Comparison of ENCODE assay signal across 8 cellular contexts in the genomic region with DNA sequence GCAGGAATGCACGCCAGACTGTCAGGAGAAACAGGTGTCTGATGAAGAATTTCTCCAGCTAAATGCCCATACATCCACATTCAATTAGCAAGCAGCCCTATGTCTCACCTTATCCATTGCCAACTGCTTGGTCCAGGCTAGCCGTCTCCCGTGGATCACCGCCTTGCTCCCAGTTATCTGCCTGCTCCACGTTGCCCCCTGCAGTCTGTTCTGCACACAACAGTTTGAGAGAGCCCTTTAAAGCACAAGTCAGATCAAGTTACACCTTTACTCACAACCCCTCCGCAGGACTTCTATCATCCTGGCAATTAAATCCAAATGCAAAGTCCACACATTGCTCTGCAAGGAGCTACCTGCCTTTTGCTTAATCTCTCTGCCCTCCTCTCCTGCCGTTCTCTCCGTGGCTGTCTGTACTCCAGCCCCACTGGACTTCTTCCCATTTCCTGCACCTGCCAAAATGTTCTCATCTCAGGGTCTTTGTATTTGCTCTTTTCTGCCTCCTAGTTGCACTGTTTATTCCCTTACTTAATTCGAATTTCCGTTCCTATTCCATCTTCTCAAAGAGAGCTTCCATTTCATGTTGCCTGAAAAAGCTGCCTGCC.
A peak's percentile ranks its signal among the peaks of the same experiment; 100 is the strongest.
DNase-seq lines count a peak whose midpoint lies in the region; ATAC-seq and TF ChIP-seq lines count a peak whose summit lies in the region.

No MANE protein-coding gene starts in this region.

- H3K9me2 ChIP-seq in DOHH2 (replicated peaks; ENCODE audit: control insufficient read depth, low read length) = no peaks in the 10 kb centered on the region

- no peak overlapping the region for H3K4me3 ChIP-seq in DOHH2 (ENCODE audit: low read length)

- H3F3A ChIP-seq in DOHH2 (ENCODE audit: control insufficient read depth, insufficient read depth) = no peaks in the 10 kb centered on the region

- H4K20me1 ChIP-seq in DOHH2 (ENCODE audit: control insufficient read depth, insufficient read depth, low read depth, low read length) = no peaks in the 10 kb centered on the region

- in situ Hi-C loops in KBM-7 (cut with MboI; ENCODE audit: low pct_unique_long_range_greater_than_20kb, low sequenced_read_pairs) = loop anchor here (25.0 kb wide), 1 partner anchor 793 kb away; no protein-coding TSS in a partner anchor

- no peaks in the 10 kb centered on the region for H3K27me3 ChIP-seq in DOHH2 (ENCODE audit: control insufficient read depth, low read length)

- H3K4me1 ChIP-seq in DOHH2 (ENCODE audit: control insufficient read depth, low read length) = no peaks in the 10 kb centered on the region

- H3K27ac ChIP-seq in DOHH2 (ENCODE audit: low read depth, low read length) = no peak overlapping the region

- no peaks in the 10 kb centered on the region for H3K36me3 ChIP-seq in DOHH2 (ENCODE audit: control insufficient read depth, low read length)

- TF ChIP-seq CTCF in DOHH2 (IDR thresholded peaks at IDR 0.05; ENCODE audit: low read depth, low read length, poor library complexity, severe bottlenecking) = peak; percentile 64

- no peaks in the 10 kb centered on the region for H3K79me2 ChIP-seq in DOHH2 (ENCODE audit: control insufficient read depth, low read length)

- no peaks in the 10 kb centered on the region for H3K9me3 ChIP-seq in DOHH2 (ENCODE audit: control insufficient read depth, insufficient read depth, low read length)

- no peak overlapping the region for H3K4me2 ChIP-seq in DOHH2 (ENCODE audit: low read length)

- DNase-seq in KBM-7 (peak; percentile 46), UCSD-AML1 (lab: John Stamatoyannopoulos, UW; ENCODE audit: unreplicated experiment) (peak; percentile 20), iPS DF 19.7 (ENCODE audit: low read depth, low spot score) (peak; percentile 56)
- peak; percentile 8 for DNase-seq in stimulated activated CD4-positive, alpha-beta T cell treated with anti-CD3 and anti-CD28 coated beads, Interleukin-4, amount 100 ng/mL, for 1 hour

- no peak for ATAC-seq in HG03521 (IDR thresholded peaks at IDR 0.05; ENCODE audit: unreplicated experiment)
- ATAC-seq in HG03342 (IDR thresholded peaks at IDR 0.05; ENCODE audit: unreplicated experiment) = no peak
- ATAC-seq in HG02981 (IDR thresholded peaks at IDR 0.05; ENCODE audit: unreplicated experiment) = no peak
